2 cellular contexts compared by ENCODE assay signal in genomic region chr15:77733579-77734300, GRCh38.
TF ChIP-seq lines count a peak whose summit lies in the region.

No MANE protein-coding gene starts in this region.

TF ChIP-seq in GM23338, 12 proteins besides CTCF, POLR2A, EP300 and RAD21:
- no peak for TF ChIP-seq ETS1 (IDR thresholded peaks at IDR 0.05)
- no peak for TF ChIP-seq ZNF462 (CRISPR knock-in tag; IDR thresholded peaks at IDR 0.05)
- no peak for TF ChIP-seq JUNB (IDR thresholded peaks at IDR 0.05; ENCODE audit: unreplicated experiment)
- TF ChIP-seq NANOG (IDR thresholded peaks at IDR 0.05; ENCODE audit: borderline replicate concordance), result no peak
- TF ChIP-seq CREB1 (CRISPR knock-in tag; IDR thresholded peaks at IDR 0.05; ENCODE audit: low read depth), result no peak
- no peak for TF ChIP-seq EZH2phosphoT487 (IDR thresholded peaks at IDR 0.05; ENCODE audit: unreplicated experiment)
TF ChIP-seq in GM23338: peak in this region for 0.

TF ChIP-seq in K562, 482 proteins besides CTCF, POLR2A, EP300 and RAD21 (continued from another document):
- TF ChIP-seq PATZ1 (CRISPR knock-in tag; IDR thresholded peaks at IDR 0.05; ENCODE audit: borderline replicate concordance), result no peak
- no peak for TF ChIP-seq NR2C2 (CRISPR knock-in tag; IDR thresholded peaks at IDR 0.05)
- peak; percentile 50; the same call in 1 of the 2 replicates for TF ChIP-seq NR2C2 (tag; IDR thresholded peaks at IDR 0.05)
- no peak for TF ChIP-seq HEY1 (CRISPR knock-in tag; IDR thresholded peaks at IDR 0.05; ENCODE audit: borderline replicate concordance)
- no peak for TF ChIP-seq ZNF146 (CRISPR knock-in tag; IDR thresholded peaks at IDR 0.05; ENCODE audit: unreplicated experiment)
- no peak for TF ChIP-seq ZNF583 (CRISPR knock-in tag; IDR thresholded peaks at IDR 0.05)
- TF ChIP-seq HOMEZ (CRISPR knock-in tag; IDR thresholded peaks at IDR 0.05), result no peak
- TF ChIP-seq ZNF780A (CRISPR knock-in tag; IDR thresholded peaks at IDR 0.05), result no peak
- no peak for TF ChIP-seq HINFP (tag; conservative IDR thresholded peaks at IDR 0.05; ENCODE audit: low read depth)
- TF ChIP-seq ZNF785 (CRISPR knock-in tag; IDR thresholded peaks at IDR 0.05), result no peak
- TF ChIP-seq CREB1 (IDR thresholded peaks at IDR 0.05), result no peak
- TF ChIP-seq CREB1 (CRISPR knock-in tag; IDR thresholded peaks at IDR 0.05), result no peak
- no peak for TF ChIP-seq TFAM (CRISPR knock-in tag; conservative IDR thresholded peaks at IDR 0.05)
- TF ChIP-seq CXXC5 (CRISPR knock-in tag; IDR thresholded peaks at IDR 0.05), result no peak
- no peak for TF ChIP-seq KDM4B (IDR thresholded peaks at IDR 0.05; ENCODE audit: borderline replicate concordance in 2 of 2, low read depth in 1 of 2)
- TF ChIP-seq BCOR (IDR thresholded peaks at IDR 0.05), result peak; percentile 80
- TF ChIP-seq U2AF2 (optimal IDR thresholded peaks at IDR 0.05; ENCODE audit: low read depth, low read length), result no peak
- no peak for TF ChIP-seq MAZ (CRISPR knock-in tag; conservative IDR thresholded peaks at IDR 0.05 in 1 of 2, IDR thresholded peaks at IDR 0.05 in 1 of 2)
- no peak for TF ChIP-seq ZNF75A (CRISPR knock-in tag; IDR thresholded peaks at IDR 0.05)
- TF ChIP-seq SMARCA5 (IDR thresholded peaks at IDR 0.05), result 0 out of 2 replicates have a peak, but pooled peaks have one; percentile 29
- no peak for TF ChIP-seq XRCC5 (IDR thresholded peaks at IDR 0.05; ENCODE audit: low read depth, low read length)
- TF ChIP-seq FOSL1 (tag; conservative IDR thresholded peaks at IDR 0.05), result no peak
- TF ChIP-seq MYC (IDR thresholded peaks at IDR 0.05; ENCODE audit: low read depth, low read length), result no peak
- no peak for TF ChIP-seq MYC (CRISPR knock-in tag; IDR thresholded peaks at IDR 0.05; ENCODE audit: borderline replicate concordance, low read depth)
- TF ChIP-seq KDM1A (IDR thresholded peaks at IDR 0.05), result peak in 1 of 2 experiments; percentile 18; a peak in 1 of 4 replicates
- TF ChIP-seq TBP (optimal IDR thresholded peaks at IDR 0.05; ENCODE audit: low read depth, low read length), result peak; percentile 24
- peak; percentile 92 for TF ChIP-seq ZFP36 (IDR thresholded peaks at IDR 0.05; ENCODE audit: low read depth, low read length, partially characterized antibody)
- no peak for TF ChIP-seq CBX1 (IDR thresholded peaks at IDR 0.05; ENCODE audit: low read depth)
- TF ChIP-seq DPF2 (IDR thresholded peaks at IDR 0.05), result no peak
- no peak for TF ChIP-seq CBFA2T3 (IDR thresholded peaks at IDR 0.05)
- TF ChIP-seq GATA2 (CRISPR knock-in tag; IDR thresholded peaks at IDR 0.05), result no peak
- no peak for TF ChIP-seq CAMTA2 (CRISPR knock-in tag; conservative IDR thresholded peaks at IDR 0.05)
- TF ChIP-seq ZNF449 (CRISPR knock-in tag; IDR thresholded peaks at IDR 0.05), result no peak
- no peak for TF ChIP-seq ZNF398 (CRISPR knock-in tag; IDR thresholded peaks at IDR 0.05)
- TF ChIP-seq CEBPG (CRISPR knock-in tag; IDR thresholded peaks at IDR 0.05), result no peak
- no peak for TF ChIP-seq CEBPG (tag; conservative IDR thresholded peaks at IDR 0.05 in 1 of 2, IDR thresholded peaks at IDR 0.05 in 1 of 2)
- no peak for TF ChIP-seq VEZF1 (CRISPR knock-in tag; IDR thresholded peaks at IDR 0.05)
- no peak for TF ChIP-seq HNRNPK (IDR thresholded peaks at IDR 0.05; ENCODE audit: low read depth, low read length, poor library complexity, severe bottlenecking)
- TF ChIP-seq SP2 (IDR thresholded peaks at IDR 0.05; ENCODE audit: extremely low read depth, low read depth, low read length, poor library complexity, severe bottlenecking), result no peak
- no peak for TF ChIP-seq ATF3 (IDR thresholded peaks at IDR 0.05)
- no peak for TF ChIP-seq ATF3 (CRISPR knock-in tag; conservative IDR thresholded peaks at IDR 0.05)
- TF ChIP-seq RCOR1 (IDR thresholded peaks at IDR 0.05; ENCODE audit: borderline replicate concordance in 1 of 2, low read depth in 2 of 2, low read length in 2 of 2), result peak in 1 of 2 experiments; percentile 8; a peak in 1 of 4 replicates
